37 cellular contexts compared by ENCODE assay signal in genomic region chr17:31819578-31819977, GRCh38.
"Had no signal": no experiment of that assay in that cellular context is flagged by ENCODE, and none has a peak within 500 bp of the region (broad histone marks: within the 10 kb centered on the region; RNA-seq: fewer than 3 reads in every experiment).

No MANE protein-coding gene starts in this region.

- H3K27ac Mint-ChIP-seq: activated CD4-positive, alpha-beta memory T cell treated with anti-CD3 and anti-CD28 coated beads for 36 hours; activated CD4-positive, alpha-beta T cell treated with anti-CD3 and anti-CD28 coated beads for 36 hours; activated CD4-positive, alpha-beta T cell treated with anti-CD3 and anti-CD28 coated beads, Interleukin-2, amount 10 ng/mL, durations not matched to agents 24 days and 14 days; activated CD8-positive, alpha-beta memory T cell treated with anti-CD3 and anti-CD28 coated beads, Interleukin-2, amount 10 ng/mL, durations not matched to agents 7 days and 5 days; activated CD8-positive, alpha-beta T cell treated with anti-CD3 and anti-CD28 coated beads, Interleukin-2, amount 10 ng/mL, durations not matched to agents 7 days and 5 days; activated naive CD4-positive, alpha-beta T cell treated with anti-CD3 and anti-CD28 coated beads for 36 hours; activated naive CD4-positive, alpha-beta T cell treated with anti-CD3 and anti-CD28 coated beads, Interleukin-2, amount 50 U/mL, for 24 hours; activated naive CD8-positive, alpha-beta T cell treated with anti-CD3 and anti-CD28 coated beads for 36 hours; activated naive CD8-positive, alpha-beta T cell treated with anti-CD3 and anti-CD28 coated beads, Interleukin-2, amount 50 U/mL, for 24 hours; activated T-helper 1 cell treated with anti-CD3 and anti-CD28 coated beads, Interleukin-12 subunit alpha, Interleukin-12 subunit beta, Interleukin-2, Interleukin-4 antibody, amounts not matched to agents 30 ng/mL and 10 ng/mL and 1 ng/mL, durations not matched to agents 14 hours and 24 hours and 36 hours; activated T-helper 2 cell treated with anti-CD3 and anti-CD28 coated beads, Interferon-gamma antibody, Interleukin-2, Interleukin-4, amounts not matched to agents 10 μg/mL and 5 μg/mL and 100 μg/mL, durations not matched to agents 14 hours and 24 hours and 36 hours; dendritic cell treated with granulocyte-macrophage colony-stimulating factor and Interleukin-4, amounts not matched to agents 40 ng/mL and 50 ng/mL, for 4 days; endodermal cell; T-helper 17 cell; T-helper 2 cell treated with Interferon-gamma antibody and Interleukin-4, amounts not matched to agents 5 μg/mL and 100 μg/mL, for 36 hours had no signal

- H3K9me3 ChIP-seq: adrenal gland, body of pancreas had no signal

- H3K27ac ChIP-seq: adrenal gland, body of pancreas, cardiac muscle cell, coronary artery, dorsolateral prefrontal cortex, WERI-Rb-1 had no signal

- H3K9me3 Mint-ChIP-seq: activated CD4-positive, alpha-beta memory T cell treated with anti-CD3 and anti-CD28 coated beads for 36 hours; activated CD4-positive, alpha-beta T cell treated with anti-CD3 and anti-CD28 coated beads, Interleukin-2, amount 10 ng/mL, durations not matched to agents 24 days and 14 days; activated naive CD4-positive, alpha-beta T cell treated with anti-CD3 and anti-CD28 coated beads for 36 hours; activated naive CD4-positive, alpha-beta T cell treated with anti-CD3 and anti-CD28 coated beads, Interleukin-2, amount 50 U/mL, for 24 hours; activated naive CD8-positive, alpha-beta T cell treated with anti-CD3 and anti-CD28 coated beads for 36 hours; activated naive CD8-positive, alpha-beta T cell treated with anti-CD3 and anti-CD28 coated beads, Interleukin-2, amount 50 U/mL, for 24 hours; activated T-helper 1 cell treated with anti-CD3 and anti-CD28 coated beads, Interleukin-12 subunit alpha, Interleukin-12 subunit beta, Interleukin-2, Interleukin-4 antibody, amounts not matched to agents 30 ng/mL and 10 ng/mL and 1 ng/mL, durations not matched to agents 14 hours and 24 hours and 36 hours; activated T-helper 2 cell treated with anti-CD3 and anti-CD28 coated beads, Interferon-gamma antibody, Interleukin-2, Interleukin-4, amounts not matched to agents 10 μg/mL and 5 μg/mL and 100 μg/mL, durations not matched to agents 14 hours and 24 hours and 36 hours; central memory CD8-positive, alpha-beta T cell; dendritic cell treated with granulocyte-macrophage colony-stimulating factor and Interleukin-4, amounts not matched to agents 40 ng/mL and 50 ng/mL, for 4 days; endodermal cell; T-helper 2 cell treated with Interferon-gamma antibody and Interleukin-4, amounts not matched to agents 5 μg/mL and 100 μg/mL, for 36 hours had no signal

- DNase-seq: activated CD4-positive, alpha-beta memory T cell treated with anti-CD3 and anti-CD28 coated beads for 36 hours; activated CD4-positive, alpha-beta T cell treated with anti-CD3 and anti-CD28 coated beads for 36 hours; activated CD4-positive, alpha-beta T cell treated with anti-CD3 and anti-CD28 coated beads, Interleukin-2, amount 10 ng/mL, durations not matched to agents 24 days and 14 days; activated CD4-positive, CD25-positive, alpha-beta regulatory T cell; activated CD4-positive, CD25-positive, alpha-beta regulatory T cell treated with anti-CD3 and anti-CD28 coated beads, Interleukin-2, amount 50 U/mL, for 72 hours; activated CD8-positive, alpha-beta memory T cell treated with anti-CD3 and anti-CD28 coated beads, Interleukin-2, amount 10 ng/mL, durations not matched to agents 7 days and 5 days; activated CD8-positive, alpha-beta memory T cell treated with anti-CD3 and anti-CD28 coated beads, Interleukin-2, amount 50 U/mL, for 4 hours; activated CD8-positive, alpha-beta T cell treated with anti-CD3 and anti-CD28 coated beads, Interleukin-2, amount 10 ng/mL, durations not matched to agents 7 days and 5 days; activated effector memory CD4-positive, alpha-beta T cell treated with anti-CD3 and anti-CD28 coated beads, Interleukin-2, amount 50 U/mL, for 16 hours; activated naive CD4-positive, alpha-beta T cell treated with anti-CD3 and anti-CD28 coated beads for 36 hours; activated naive CD8-positive, alpha-beta T cell treated with anti-CD3 and anti-CD28 coated beads for 36 hours; activated naive CD8-positive, alpha-beta T cell treated with anti-CD3 and anti-CD28 coated beads, Interleukin-2, amount 50 U/mL, for 24 hours; activated T-cell treated with anti-CD3 and anti-CD28 coated beads, Interleukin-2, amount 50 U/mL, for 1 hour; activated T-cell treated with anti-CD3 and anti-CD28 coated beads, Interleukin-2, amount 50 U/mL, for 48 hours; adrenal gland; amygdala; aorta; body of pancreas; dorsolateral prefrontal cortex; effector memory CD4-positive, alpha-beta T cell; endodermal cell; foreskin fibroblast; head of caudate nucleus; T-helper 1 cell; T-helper 17 cell; T1000; WERI-Rb-1 had no signal

- H3K27me3 Mint-ChIP-seq: activated CD4-positive, alpha-beta memory T cell treated with anti-CD3 and anti-CD28 coated beads for 36 hours; activated naive CD8-positive, alpha-beta T cell treated with anti-CD3 and anti-CD28 coated beads for 36 hours had no signal

- ATAC-seq: activated CD4-positive, alpha-beta T cell treated with anti-CD3 and anti-CD28 coated beads for 36 hours; activated CD8-positive, alpha-beta memory T cell treated with anti-CD3 and anti-CD28 coated beads, Interleukin-2, amount 10 ng/mL, durations not matched to agents 7 days and 5 days; activated CD8-positive, alpha-beta T cell treated with anti-CD3 and anti-CD28 coated beads, Interleukin-2, amount 10 ng/mL, durations not matched to agents 7 days and 5 days; activated naive CD8-positive, alpha-beta T cell treated with anti-CD3 and anti-CD28 coated beads, Interleukin-2, amount 50 U/mL, for 24 hours; body of pancreas; esophagus mucosa; T-helper 17 cell had no signal

- H3K4me3 Mint-ChIP-seq: activated CD4-positive, alpha-beta memory T cell treated with anti-CD3 and anti-CD28 coated beads for 36 hours; activated CD4-positive, alpha-beta T cell treated with anti-CD3 and anti-CD28 coated beads for 36 hours; activated CD4-positive, alpha-beta T cell treated with anti-CD3 and anti-CD28 coated beads, Interleukin-2, amount 10 ng/mL, durations not matched to agents 24 days and 14 days; activated CD8-positive, alpha-beta memory T cell treated with anti-CD3 and anti-CD28 coated beads, Interleukin-2, amount 10 ng/mL, durations not matched to agents 7 days and 5 days; activated CD8-positive, alpha-beta T cell treated with anti-CD3 and anti-CD28 coated beads, Interleukin-2, amount 10 ng/mL, durations not matched to agents 7 days and 5 days; activated naive CD4-positive, alpha-beta T cell treated with anti-CD3 and anti-CD28 coated beads for 36 hours; activated naive CD4-positive, alpha-beta T cell treated with anti-CD3 and anti-CD28 coated beads, Interleukin-2, amount 50 U/mL, for 24 hours; activated naive CD8-positive, alpha-beta T cell treated with anti-CD3 and anti-CD28 coated beads for 36 hours; activated naive CD8-positive, alpha-beta T cell treated with anti-CD3 and anti-CD28 coated beads, Interleukin-2, amount 50 U/mL, for 24 hours; activated T-helper 1 cell treated with anti-CD3 and anti-CD28 coated beads, Interleukin-12 subunit alpha, Interleukin-12 subunit beta, Interleukin-2, Interleukin-4 antibody, amounts not matched to agents 30 ng/mL and 10 ng/mL and 1 ng/mL, durations not matched to agents 14 hours and 24 hours and 36 hours; central memory CD8-positive, alpha-beta T cell; dendritic cell treated with granulocyte-macrophage colony-stimulating factor and Interleukin-4, amounts not matched to agents 40 ng/mL and 50 ng/mL, for 4 days; endodermal cell; T-helper 17 cell; T-helper 2 cell treated with Interferon-gamma antibody and Interleukin-4, amounts not matched to agents 5 μg/mL and 100 μg/mL, for 36 hours had no signal

- H3K4me3 ChIP-seq: adrenal gland, body of pancreas, cardiac muscle cell, coronary artery, dorsolateral prefrontal cortex had no signal

- H3K4me1 Mint-ChIP-seq: activated CD4-positive, alpha-beta T cell treated with anti-CD3 and anti-CD28 coated beads for 36 hours; activated CD4-positive, alpha-beta T cell treated with anti-CD3 and anti-CD28 coated beads, Interleukin-2, amount 10 ng/mL, durations not matched to agents 24 days and 14 days; activated CD8-positive, alpha-beta memory T cell treated with anti-CD3 and anti-CD28 coated beads, Interleukin-2, amount 10 ng/mL, durations not matched to agents 7 days and 5 days; activated naive CD4-positive, alpha-beta T cell treated with anti-CD3 and anti-CD28 coated beads, Interleukin-2, amount 50 U/mL, for 24 hours; activated naive CD8-positive, alpha-beta T cell treated with anti-CD3 and anti-CD28 coated beads for 36 hours; activated naive CD8-positive, alpha-beta T cell treated with anti-CD3 and anti-CD28 coated beads, Interleukin-2, amount 50 U/mL, for 24 hours; central memory CD8-positive, alpha-beta T cell; endodermal cell; T-helper 17 cell had no signal

- H3K36me3 Mint-ChIP-seq: activated CD4-positive, alpha-beta memory T cell treated with anti-CD3 and anti-CD28 coated beads for 36 hours; activated CD8-positive, alpha-beta memory T cell treated with anti-CD3 and anti-CD28 coated beads, Interleukin-2, amount 10 ng/mL, durations not matched to agents 7 days and 5 days; activated naive CD8-positive, alpha-beta T cell treated with anti-CD3 and anti-CD28 coated beads for 36 hours had no signal

- H3K36me3 ChIP-seq: adrenal gland, cardiac muscle cell, WERI-Rb-1 had no signal

- H3K4me1 ChIP-seq: adrenal gland, body of pancreas had no signal

- H3K27me3 ChIP-seq: adrenal gland, body of pancreas, cardiac muscle cell, dorsolateral prefrontal cortex had no signal

- FAIRE-seq: frontal cortex had no signal
